In the genomic region with DNA sequence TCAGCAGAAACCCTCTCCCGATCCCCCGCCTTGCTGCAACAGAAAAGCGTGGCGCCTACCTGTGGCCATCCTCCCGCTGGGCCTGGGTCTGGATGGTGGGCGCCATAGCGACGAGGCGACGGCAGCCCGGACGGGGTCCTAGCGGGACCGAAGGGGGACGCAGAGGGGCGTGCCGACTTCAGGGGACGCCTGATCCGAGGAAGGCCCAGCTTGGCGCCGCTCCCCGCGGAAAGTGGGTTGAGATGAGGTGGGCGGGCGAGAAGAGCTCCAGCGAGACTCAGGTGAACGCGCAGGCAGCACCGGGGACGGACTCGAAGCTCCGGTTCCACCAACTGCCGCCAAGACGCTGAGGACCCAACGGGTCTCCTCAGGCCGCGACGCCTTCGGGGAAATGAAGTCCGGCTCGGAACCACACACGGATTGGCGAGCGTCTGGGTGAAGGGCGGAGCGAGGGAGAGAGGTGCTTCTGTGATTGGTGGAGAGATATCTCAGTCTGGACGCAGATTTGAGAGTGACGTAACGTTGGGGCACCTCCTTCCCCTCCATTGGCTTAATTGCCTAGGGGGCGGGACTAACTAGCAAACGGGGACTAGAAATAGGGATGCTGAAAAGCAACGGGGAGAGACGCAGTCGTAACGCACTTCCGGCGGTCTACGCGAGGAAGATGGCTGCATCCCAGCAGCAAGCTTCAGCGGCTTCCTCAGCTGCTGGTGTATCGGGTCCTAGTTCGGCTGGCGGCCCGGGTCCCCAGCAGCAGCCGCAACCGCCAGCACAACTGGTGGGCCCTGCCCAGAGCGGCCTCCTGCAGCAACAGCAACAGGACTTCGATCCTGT, we compare ENCODE assay signal across 8 cellular contexts. TPM values are rescaled to one million over a fixed set of nuclear protein-coding genes. Genes with fewer than 3 reads are reported as not detected.
DNase-seq lines count a peak whose midpoint lies in the region; ATAC-seq, FAIRE-seq and TF ChIP-seq lines count a peak whose summit lies in the region.

A gene with protein sequence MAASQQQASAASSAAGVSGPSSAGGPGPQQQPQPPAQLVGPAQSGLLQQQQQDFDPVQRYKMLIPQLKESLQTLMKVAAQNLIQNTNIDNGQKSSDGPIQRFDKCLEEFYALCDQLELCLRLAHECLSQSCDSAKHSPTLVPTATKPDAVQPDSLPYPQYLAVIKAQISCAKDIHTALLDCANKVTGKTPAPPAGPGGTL (plus strand): TSS at position 620 of the 834 bp plus-strand sequence. CDS start 45 bp downstream, at position 665.
Gene PAF1, minus strand, starts transcription at position 348 of the 834 bp plus-strand sequence. Its CDS starts 242 bp downstream, at position 106.

- peak within 1 kb of the TSS; percentile 97 for H3K27ac Mint-ChIP-seq in type B pancreatic cell

- 0 to 1% (median 1%) methylated on average over 19 to 68 of the region's 68 CpGs for WGBS in adrenal gland, 4 donors
- 0 to 1% (median 0%) methylated on average over 50 to 68 of the region's 68 CpGs for WGBS in heart left ventricle, 4 donors

- intact Hi-C loops in adrenal gland (cut with DNase I) = no loop called here
- intact Hi-C loops in heart left ventricle (cut with DNase I) = loop anchor here in 7 of 10 donors (1.0 to 10.0 kb wide), 8 partner anchors 21 to 144 kb away; partner anchors contain the start of genes SAMD4B (in 4 of the 7), EID2B (in 3 of the 7), SUPT5H (in 2 of the 7) and PLEKHG2 (in 1 of the 7)

- H3K4me1 ChIP-seq in adrenal gland (replicated peaks in 1 of 2) = peaks cover 13 to 17% of the 10 kb centered on the region in 2 donors
- H3K4me1 ChIP-seq in heart left ventricle = peaks cover 3 to 25% (median 19%) of the 10 kb centered on the region in 12 donors

- H3K36me3 Mint-ChIP-seq in type B pancreatic cell = peaks cover 15% of the 10 kb centered on the region

- H3K4me1 Mint-ChIP-seq in type B pancreatic cell (ENCODE audit: unreplicated experiment) = peaks cover 18% of the 10 kb centered on the region

- H3K36me3 ChIP-seq in adrenal gland (replicated peaks in 1 of 2) = peaks cover 0 to 48% of the 10 kb centered on the region in 2 donors
- H3K36me3 ChIP-seq in heart left ventricle = peaks cover 3 to 69% (median 60%) of the 10 kb centered on the region in 9 donors

- ATAC-seq in HG02852 (IDR thresholded peaks at IDR 0.05; ENCODE audit: unreplicated experiment) = peak; percentile 90
- ATAC-seq in heart left ventricle = peak; percentile 95 to 99 (median 96)

- no peaks in the 10 kb centered on the region for H3K27me3 Mint-ChIP-seq in type B pancreatic cell

- H3K4me3 ChIP-seq in adrenal gland (peak within 1 kb of the TSS; percentile 55 to 97 (median 71)), heart left ventricle (peak within 1 kb of the TSS; percentile 74 to 99 (median 94))

- TF ChIP-seq POLR2A in GM12892 (IDR thresholded peaks at IDR 0.05; ENCODE audit: low read depth, low read length) (peak; percentile 96), adrenal gland (IDR thresholded peaks at IDR 0.05) (peak; percentile 89 to 97), heart left ventricle (IDR thresholded peaks at IDR 0.05) (peak; percentile 49 to 89)

- H3K9me3 Mint-ChIP-seq in type B pancreatic cell = no peaks in the 10 kb centered on the region

- DNase-seq in GM12892 (ENCODE audit: insufficient read length) (peak; percentile 98), NCI-H146 (lab: John Stamatoyannopoulos, UW) (peak; percentile 100), T-helper 1 cell (peak; percentile 93 to 100 (median 96)), adrenal gland (peak; percentile 97 to 99 (median 99)), heart left ventricle (peak; percentile 97 to 99 (median 98)), pons (ENCODE audit: low spot score) (peak; percentile 100), type B pancreatic cell (ENCODE audit: extremely low spot score, unreplicated experiment) (peak; percentile 94)

- peak in 3 of 6 experiments; percentile 14 to 23 (median 16) for TF ChIP-seq CTCF in adrenal gland (IDR thresholded peaks at IDR 0.05)
- peak in 1 of 12 donors; percentile 26 for TF ChIP-seq CTCF in heart left ventricle (IDR thresholded peaks at IDR 0.05)
- TF ChIP-seq CTCF in type B pancreatic cell (conservative IDR thresholded peaks at IDR 0.05) = no peak

- H3K27ac ChIP-seq in adrenal gland = peak within 1 kb of the TSS; percentile 64 to 100 (median 97)
- H3K27ac ChIP-seq in heart left ventricle = peak within 1 kb of the TSS; percentile 94 to 100 (median 98)

- H3K4me3 Mint-ChIP-seq in type B pancreatic cell = peak within 1 kb of the TSS; percentile 97

- H3K27me3 ChIP-seq in adrenal gland = no peaks in the 10 kb centered on the region
- H3K27me3 ChIP-seq in heart left ventricle = no peaks in the 10 kb centered on the region

- H3K9me3 ChIP-seq in adrenal gland (replicated peaks in 1 of 3) (no peaks in the 10 kb centered on the region), heart left ventricle (no peaks in the 10 kb centered on the region)

- peak; percentile 99 for FAIRE-seq in GM12892 (lab: Jason Lieb, UNC)

RNA-seq across cellular contexts. Expression of the first gene that starts in this region (rescaled TPM):
- polyA plus RNA-seq in GM12892 (2012; ENCODE audit: missing spikeins) = 9.6 TPM
- total RNA-seq in adrenal gland = 100 to 1,000 TPM in 1 of 8 donors, 10 to 100 TPM in 7; 44.1 to 221 (median 65.3) TPM
- polyA plus RNA-seq in adrenal gland = 10 to 100 TPM; 43.6 to 49.6 (median 49.2) TPM
- total RNA-seq in heart left ventricle = 10 to 100 TPM; 26.3 to 53.0 (median 34.1) TPM
- polyA plus RNA-seq in heart left ventricle = 10 to 100 TPM; 34.1 to 46.0 TPM
- total RNA-seq in type B pancreatic cell (ENCODE audit: low replicate concordance) = 37.3 and 40.8 TPM in 2 replicates

RNA-seq across cellular contexts. Expression of gene PAF1, which starts in this region (rescaled TPM):
- polyA plus RNA-seq in GM12892 (2012; ENCODE audit: missing spikeins) = 24.4 TPM
- 10 to 100 TPM; 46.8 to 60.2 (median 51.9) TPM for total RNA-seq in adrenal gland
- 10 to 100 TPM; 50.9 to 86.9 (median 51.6) TPM for polyA plus RNA-seq in adrenal gland
- total RNA-seq in heart left ventricle = 10 to 100 TPM; 32.8 to 75.7 (median 40.7) TPM
- polyA plus RNA-seq in heart left ventricle = 10 to 100 TPM; 32.5 to 61.1 TPM
- 36.9 and 43.6 TPM in 2 replicates for total RNA-seq in type B pancreatic cell (ENCODE audit: low replicate concordance)

Comparison
In these comparisons a context has a peak if more than half of its experiments do, and no peak if none do; other contexts are left out.
1. Peak in every context shown above with its lines: DNase-seq, ATAC-seq, H3K4me3 ChIP-seq and H3K27ac ChIP-seq.
2. intact Hi-C loops: an anchor here in heart left ventricle (1.0 to 10.0 kb wide); none called in adrenal gland.